ENCODE assay signal across 9 cellular contexts in genomic region chr21:32096411-32096810, GRCh38.
A peak's percentile ranks its signal among the peaks of the same experiment; 100 is the strongest.
DNase-seq lines count a peak whose midpoint lies in the region; ATAC-seq and TF ChIP-seq lines count a peak whose summit lies in the region.
"Had no signal": no experiment of that assay in that cellular context is flagged by ENCODE, and none has a peak within 500 bp of the region (broad histone marks: within the 10 kb centered on the region; RNA-seq: fewer than 3 reads in every experiment).

No MANE protein-coding gene starts in this region.

- CTCF ChIA-PET in CD8-positive, alpha-beta T cell (lab: Charles Lee): interaction anchor here (1.0 to 1.3 kb wide), 2 partner anchors 21 to 231 kb away, joined by 3 read pairs; no protein-coding TSS in a partner anchor

- H3K4ac ChIP-seq in neuronal stem cell (ENCODE audit: low read length): no peak overlapping the region

- no CpG with 5 or more reads among the region's 3 CpGs for WGBS in neuronal stem cell (ENCODE audit: extremely low coverage in 2 of 2, insufficient read length in 2 of 2, insufficient replicate concordance in 1 of 2), 2 donors

- no peak overlapping the region for H2BK12ac ChIP-seq in neuronal stem cell (ENCODE audit: low read length)

- H4K8ac ChIP-seq in neuronal stem cell (ENCODE audit: low read depth, low read length): no peak overlapping the region

- peaks cover 0 to 1% of the 10 kb centered on the region in 2 donors for H3K4me1 ChIP-seq in neuronal stem cell (ENCODE audit: control insufficient read depth in 2 of 2, insufficient read depth in 1 of 2, low read depth in 1 of 2, low read length in 2 of 2)
- H3K4me1 ChIP-seq in CD8-positive, alpha-beta T cell (ENCODE audit: insufficient read depth, low read length): no peaks in the 10 kb centered on the region

- H3K36me3 Mint-ChIP-seq in CD8-positive, alpha-beta T cell: no peaks in the 10 kb centered on the region

- H3K9ac ChIP-seq in neuronal stem cell (ENCODE audit: low read depth, low read length, poor library complexity): no peak overlapping the region

- H3K9me3 ChIP-seq in WERI-Rb-1 (ENCODE audit: severe bottlenecking) (no peaks in the 10 kb centered on the region), neuronal stem cell (replicated peaks in 1 of 2; ENCODE audit: control insufficient read depth in 2 of 2, insufficient read depth in 1 of 2, low read depth in 1 of 2, low read length in 2 of 2) (no peaks in the 10 kb centered on the region)
- no peaks in the 10 kb centered on the region for H3K9me3 ChIP-seq in CD8-positive, alpha-beta T cell (ENCODE audit: low read length)

- H3K27ac Mint-ChIP-seq in CD8-positive, alpha-beta T cell: no peak overlapping the region

- no peak overlapping the region for H3K4me3 Mint-ChIP-seq in CD8-positive, alpha-beta T cell

- DNase-seq in activated CD4-positive, alpha-beta T cell treated with anti-CD3 and anti-CD28 coated beads for 48 hours: peak; percentile 21
- DNase-seq in activated CD4-positive, alpha-beta T cell treated with anti-CD3 and anti-CD28 coated beads, Interleukin-2, amount 50 U/mL, for 1 hour: no peak
- peak; percentile 23 to 53 for DNase-seq in Kasumi-1 (lab: John Stamatoyannopoulos, UW)
- peak; percentile 95 for DNase-seq in WERI-Rb-1
- peak; percentile 26 for DNase-seq in neuronal stem cell (ENCODE audit: low spot score)
- DNase-seq in CD8-positive, alpha-beta T cell: no peak
- DNase-seq: posterior cingulate gyrus had no signal

- intact Hi-C loops in CD8-positive, alpha-beta T cell (cut with DNase I, micrococcal nuclease): no loop called here

- H3K27me3 ChIP-seq in WERI-Rb-1 (ENCODE audit: insufficient read depth, low read depth, severe bottlenecking): no peaks in the 10 kb centered on the region
- peaks cover 0 to 2% (median 0%) of the 10 kb centered on the region in 3 experiments for H3K27me3 ChIP-seq in neuronal stem cell (ENCODE audit: control insufficient read depth in 3 of 3, insufficient read depth in 3 of 3, low read depth in 1 of 3, low read length in 3 of 3)
- H3K27me3 ChIP-seq in CD8-positive, alpha-beta T cell (ENCODE audit: insufficient read depth, low read length): no peaks in the 10 kb centered on the region

- H2AFZ ChIP-seq in neuronal stem cell (ENCODE audit: low read length): peak overlapping the region; percentile 45

- H3K9me3 Mint-ChIP-seq in CD8-positive, alpha-beta T cell: peaks cover 4% of the 10 kb centered on the region

- no peak overlapping the region for H2BK5ac ChIP-seq in neuronal stem cell (ENCODE audit: low read length)

- H3K14ac ChIP-seq in neuronal stem cell (ENCODE audit: low read length): no peak overlapping the region

- TF ChIP-seq CTCF in WERI-Rb-1 (IDR thresholded peaks at IDR 0.05; ENCODE audit: low read depth, low read length): peak; percentile 90
- no peak for TF ChIP-seq CTCF in CD8-positive, alpha-beta T cell (IDR thresholded peaks at IDR 0.05)

- no peak overlapping the region for H2AK5ac ChIP-seq in neuronal stem cell (ENCODE audit: low read depth, low read length)

- H2BK15ac ChIP-seq in neuronal stem cell (ENCODE audit: low read length): no peak overlapping the region

- no peak for ATAC-seq in CD8-positive, alpha-beta T cell
- ATAC-seq in GM18867 (IDR thresholded peaks at IDR 0.05; ENCODE audit: unreplicated experiment) (no peak), HG03135 (IDR thresholded peaks at IDR 0.05; ENCODE audit: unreplicated experiment) (no peak)

- H3K27me3 Mint-ChIP-seq in CD8-positive, alpha-beta T cell (ENCODE audit: low read depth): peaks cover 19% of the 10 kb centered on the region

- H3K79me1 ChIP-seq in neuronal stem cell (ENCODE audit: low read depth, low read length): no peaks in the 10 kb centered on the region

- no peak overlapping the region for H4K91ac ChIP-seq in neuronal stem cell (ENCODE audit: low read depth, low read length, poor library complexity)

- H3K27ac ChIP-seq in WERI-Rb-1 (no peak overlapping the region), neuronal stem cell (replicated peaks; ENCODE audit: low read length) (no peak overlapping the region)
- no peak overlapping the region for H3K27ac ChIP-seq in CD8-positive, alpha-beta T cell (ENCODE audit: low read depth, low read length)

- POLR2A ChIA-PET in CD8-positive, alpha-beta T cell (lab: Charles Lee): no interaction called here

- H3K18ac ChIP-seq in neuronal stem cell (ENCODE audit: low read length): no peak overlapping the region

- H3K4me2 ChIP-seq in neuronal stem cell (ENCODE audit: insufficient read depth, low read length, poor library complexity, severe bottlenecking): no peak overlapping the region

- no peaks in the 10 kb centered on the region for H3K4me1 Mint-ChIP-seq in CD8-positive, alpha-beta T cell (ENCODE audit: low read depth)

- H3K36me3 ChIP-seq in WERI-Rb-1: no peaks in the 10 kb centered on the region
- H3K36me3 ChIP-seq in neuronal stem cell (replicated peaks in 1 of 2; ENCODE audit: control insufficient read depth in 2 of 2, insufficient read depth in 2 of 2, low read length in 2 of 2): no peaks in the 10 kb centered on the region
- no peaks in the 10 kb centered on the region for H3K36me3 ChIP-seq in CD8-positive, alpha-beta T cell (ENCODE audit: insufficient read depth, low read length)

- H3K4me3 ChIP-seq in WERI-Rb-1 (ENCODE audit: low read depth, low read length) (no peak overlapping the region), neuronal stem cell (ENCODE audit: low read length in 2 of 2) (no peak overlapping the region)
- no peak overlapping the region for H3K4me3 ChIP-seq in CD8-positive, alpha-beta T cell (ENCODE audit: low read depth, low read length)

- no peak overlapping the region for H3K23ac ChIP-seq in neuronal stem cell (ENCODE audit: low read depth, low read length, poor library complexity)

- no peak overlapping the region for H2BK120ac ChIP-seq in neuronal stem cell (ENCODE audit: low read depth, low read length)

Comparison
In these comparisons a context has a peak if more than half of its experiments do, and no peak if none do; other contexts are left out.
1. DNase-seq: peak in activated CD4-positive, alpha-beta T cell treated with anti-CD3 and anti-CD28 coated beads for 48 hours (single experiment), Kasumi-1 (2 of 2), WERI-Rb-1 (single experiment) and neuronal stem cell (single experiment); none in activated CD4-positive, alpha-beta T cell treated with anti-CD3 and anti-CD28 coated beads, Interleukin-2, amount 50 U/mL, for 1 hour (single experiment) and CD8-positive, alpha-beta T cell (0 of 7).